8 cellular contexts compared by ENCODE assay signal in the genomic region with DNA sequence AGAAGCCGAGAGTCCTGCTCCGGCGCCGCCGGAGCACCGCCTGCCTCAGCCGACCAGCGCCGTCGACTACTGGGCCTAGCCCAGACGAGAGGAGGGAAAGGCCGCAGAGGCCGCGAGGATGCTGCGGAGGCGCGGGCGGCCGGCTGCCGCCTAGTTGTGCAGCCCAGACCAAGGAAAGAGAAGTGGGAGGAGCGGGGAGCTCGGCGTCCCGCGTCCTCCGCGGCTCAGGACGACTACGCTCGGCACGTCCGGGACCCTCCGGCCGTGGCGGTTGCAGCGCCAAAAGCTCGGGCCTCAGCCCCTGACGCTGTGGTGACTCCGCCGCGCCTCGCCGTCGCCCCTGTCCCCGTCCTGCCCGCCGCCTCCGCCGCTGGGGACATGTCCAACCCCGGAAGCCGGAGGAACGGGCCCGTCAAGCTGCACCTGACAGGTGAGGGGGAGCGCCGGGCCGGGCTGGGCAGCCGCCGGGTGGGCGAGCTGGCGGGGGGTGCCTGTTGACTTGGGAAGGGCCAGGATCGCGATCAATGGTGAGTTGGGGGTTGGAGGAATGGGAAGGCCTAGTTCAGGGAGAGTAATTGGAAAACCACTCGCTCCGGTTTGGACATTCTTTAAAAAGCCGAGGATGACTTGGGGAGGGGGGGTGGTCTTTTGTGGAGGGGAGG. TPM values are rescaled to one million over a fixed set of nuclear protein-coding genes. Genes with fewer than 3 reads are reported as not detected.
A peak's percentile ranks its signal among the peaks of the same experiment; 100 is the strongest.
DNase-seq lines count a peak whose midpoint lies in the region; ATAC-seq and TF ChIP-seq lines count a peak whose summit lies in the region.

No MANE protein-coding gene starts in this region.

- H4K20me1 ChIP-seq in BLaER1 = peaks cover 10% of the 10 kb centered on the region; the same call in 1 of the 2 replicates

- peak; percentile 60 for ATAC-seq in GM21447 (IDR thresholded peaks at IDR 0.05; ENCODE audit: unreplicated experiment)
- peak; percentile 88 for ATAC-seq in activated T-helper 17 cell treated with anti-CD3 and anti-CD28 coated beads, Interleukin-2, amount 50 U/mL, for 72 hours (replicated peaks)
- no peak for ATAC-seq in HG03565 (IDR thresholded peaks at IDR 0.05; ENCODE audit: unreplicated experiment)

- H3K36me3 ChIP-seq in BLaER1 (peaks cover 37% of the 10 kb centered on the region), muscle layer of duodenum (ENCODE audit: control insufficient read depth in 1 of 2, insufficient read depth in 2 of 2, low read length in 2 of 2) (peaks cover 0 to 4% of the 10 kb centered on the region in 2 donors)

- DNase-seq in NCI-H748 treated with DMSO at 0.1 percent for 48 hours (lab: John Stamatoyannopoulos, UW) = peak; percentile 21
- peak; percentile 59 for DNase-seq in fibroblast of mammary gland (ENCODE audit: low read depth)
- DNase-seq in stimulated activated CD8-positive, alpha-beta memory T cell treated with anti-CD3 and anti-CD28 coated beads, Interleukin-7, amount 100 ng/mL, for 48 hours (ENCODE audit: extremely low read depth in 1 of 2, low read depth in 1 of 2) = peak; percentile 16 to 20

- no peaks in the 10 kb centered on the region for H3K9me3 Mint-ChIP-seq in activated T-helper 17 cell treated with anti-CD3 and anti-CD28 coated beads, Interleukin-2, amount 50 U/mL, for 72 hours

- H3K27ac Mint-ChIP-seq in activated T-helper 17 cell treated with anti-CD3 and anti-CD28 coated beads, Interleukin-2, amount 50 U/mL, for 72 hours = peak overlapping the region; percentile 94

- no peaks in the 10 kb centered on the region for H3K27me3 Mint-ChIP-seq in activated T-helper 17 cell treated with anti-CD3 and anti-CD28 coated beads, Interleukin-2, amount 50 U/mL, for 72 hours

- H3K4me3 ChIP-seq in BLaER1 (0 out of 2 replicates have a peak overlapping the region, but pooled peaks have one; percentile 14), fibroblast of mammary gland (ENCODE audit: control insufficient read depth, low read depth, low read length) (peak overlapping the region; percentile 61), muscle layer of duodenum (ENCODE audit: low read depth in 1 of 2, low read length in 2 of 2) (peak overlapping the region; percentile 67 to 78)

- H3K36me3 Mint-ChIP-seq in activated T-helper 17 cell treated with anti-CD3 and anti-CD28 coated beads, Interleukin-2, amount 50 U/mL, for 72 hours (ENCODE audit: low read depth) = no peaks in the 10 kb centered on the region

- H3K9me3 ChIP-seq in BLaER1 (peaks cover 13% of the 10 kb centered on the region), muscle layer of duodenum (ENCODE audit: control insufficient read depth in 1 of 2, low read length in 2 of 2) (no peaks in the 10 kb centered on the region)

- peaks cover 31% of the 10 kb centered on the region for H3K27me3 ChIP-seq in BLaER1
- H3K27me3 ChIP-seq in muscle layer of duodenum (ENCODE audit: low read depth, low read length) = no peaks in the 10 kb centered on the region

- H3K27ac ChIP-seq in BLaER1 (no peak overlapping the region), muscle layer of duodenum (ENCODE audit: low read length) (peak overlapping the region; percentile 69)

- H3K4me3 Mint-ChIP-seq in activated T-helper 17 cell treated with anti-CD3 and anti-CD28 coated beads, Interleukin-2, amount 50 U/mL, for 72 hours = peak overlapping the region; percentile 96

- no peak overlapping the region for H3K9ac ChIP-seq in BLaER1

- H3K4me1 ChIP-seq in BLaER1 = no peaks in the 10 kb centered on the region
- peaks cover 0 to 5% of the 10 kb centered on the region in 2 donors for H3K4me1 ChIP-seq in muscle layer of duodenum (ENCODE audit: control insufficient read depth in 1 of 2, insufficient read depth in 2 of 2, low read length in 2 of 2)

- peaks cover 8% of the 10 kb centered on the region for H3K4me1 Mint-ChIP-seq in activated T-helper 17 cell treated with anti-CD3 and anti-CD28 coated beads, Interleukin-2, amount 50 U/mL, for 72 hours

- peak overlapping the region; percentile 7; the same call in 1 of the 2 replicates for H3K4me2 ChIP-seq in BLaER1

- TF ChIP-seq CTCF in fibroblast of mammary gland (conservative IDR thresholded peaks at IDR 0.05; ENCODE audit: control insufficient read depth, insufficient read depth, low read depth, low read length) = no peak

RNA-seq across cellular contexts. Expression of gene RNF135, which starts 37.7 kb away (rescaled TPM):
- 1 to 10 TPM; 4.0 to 4.4 TPM for total RNA-seq in activated T-helper 17 cell treated with anti-CD3 and anti-CD28 coated beads, Interleukin-2, amount 50 U/mL, for 72 hours

Comparison
In these comparisons a context has a peak if more than half of its experiments do, and no peak if none do; other contexts are left out.
1. H3K4me3 ChIP-seq: peak in every context shown above with its lines; median percentile 72 in muscle layer of duodenum; 61 in fibroblast of mammary gland; 14 in BLaER1.